In genomic region chr4:692771-693554, GRCh38 we compare ENCODE assay signal across 26 cellular contexts. TPM values are rescaled to one million over a fixed set of nuclear protein-coding genes. Genes with fewer than 3 reads are reported as not detected.
DNase-seq lines count a peak whose midpoint lies in the region; ATAC-seq and TF ChIP-seq lines count a peak whose summit lies in the region.
"Had no signal": no experiment of that assay in that cellular context is flagged by ENCODE, and none has a peak within 500 bp of the region (broad histone marks: within the 10 kb centered on the region; RNA-seq: fewer than 3 reads in every experiment).

No MANE protein-coding gene starts in this region.

- H3K79me2 ChIP-seq in trophoblast cell (ENCODE audit: control insufficient read depth, insufficient read depth, low read length, poor library complexity), result peaks cover 6% of the 10 kb centered on the region

- H3K23ac ChIP-seq in trophoblast cell (ENCODE audit: low read length), result no peak overlapping the region

- no peak overlapping the region for H3K14ac ChIP-seq in trophoblast cell (ENCODE audit: low read length)

- H4K91ac ChIP-seq in trophoblast cell (ENCODE audit: low read depth, low read length), result peak overlapping the region; percentile 78

- H2AFZ ChIP-seq in trophoblast cell (ENCODE audit: insufficient read depth, low read length, poor library complexity), result no peak overlapping the region

- no peak overlapping the region for H3K9ac ChIP-seq in trophoblast cell (ENCODE audit: low read length)
- H3K9ac ChIP-seq: KMS-11 had no signal

- H3K18ac ChIP-seq in trophoblast cell (ENCODE audit: low read length), result no peak overlapping the region

- H2BK12ac ChIP-seq in trophoblast cell (ENCODE audit: low read length), result peak overlapping the region; percentile 42

- no peak overlapping the region for H3K4me3 ChIP-seq in LNCaP clone FGC (ENCODE audit: low read depth, low read length)
- H3K4me3 ChIP-seq in trophoblast cell (ENCODE audit: low read depth, low read length), result no peak overlapping the region
- H3K4me3 ChIP-seq: ascending aorta, cardiac muscle cell, GM12878, left lung, upper lobe of right lung had no signal

- peak overlapping the region; percentile 70 for H2BK120ac ChIP-seq in trophoblast cell (ENCODE audit: insufficient read depth, low read length, poor library complexity)

- ATAC-seq in left lobe of liver, result peak; percentile 72
- ATAC-seq in GM19397 (IDR thresholded peaks at IDR 0.05; ENCODE audit: unreplicated experiment), result no peak
- ATAC-seq: activated T-cell treated with anti-CD3 and anti-CD28 coated beads, Interleukin-2, amount 50 U/mL, for 4 hours; GM12878; left lung; naive thymus-derived CD4-positive, alpha-beta T cell; stimulated activated naive B cell treated with anti-CD40 and anti-IgM and Interleukin-4, amounts not matched to agents 10 μg/mL and 1 μg/mL and 100 μg/mL, for 72 hours; upper lobe of right lung had no signal

- H3K79me1 ChIP-seq in trophoblast cell (ENCODE audit: low read length), result peaks cover 13% of the 10 kb centered on the region

- no peak overlapping the region for H4K12ac ChIP-seq in trophoblast cell (ENCODE audit: low read depth, low read length)

- no peak overlapping the region for H3K4me2 ChIP-seq in trophoblast cell (ENCODE audit: low read length)
- H3K4me2 ChIP-seq: KMS-11 had no signal

- H2AK5ac ChIP-seq in trophoblast cell (ENCODE audit: low read length), result no peak overlapping the region

- H3K27ac ChIP-seq in trophoblast cell (ENCODE audit: low read depth, low read length), result peak overlapping the region; percentile 81
- H3K27ac ChIP-seq: ascending aorta, cardiac muscle cell, KMS-11, left lung, upper lobe of right lung had no signal

- WGBS in trophoblast cell (ENCODE audit: extremely low coverage, insufficient coverage, insufficient read length), result no CpG with 5 or more reads among the region's 32 CpGs

- DNase-seq in DMS53 treated with DMSO at 0.1 percent for 48 hours (lab: John Stamatoyannopoulos, UW; ENCODE audit: unreplicated experiment) (peak; percentile 62), LNCaP clone FGC (ENCODE audit: low read depth) (peak; percentile 94), left lobe of liver (ENCODE audit: low spot score) (peak; percentile 67), trophoblast cell (peak; percentile 90), dedifferentiated amniotic fluid mesenchymal stem cell (ENCODE audit: extremely low spot score) (no peak), NCI-H1105 treated with DMSO at 0.1 percent for 48 hours (lab: John Stamatoyannopoulos, UW) (no peak)
- DNase-seq: activated gamma-delta T cell; activated T-cell treated with anti-CD3 and anti-CD28 coated beads, Interleukin-2, amount 50 U/mL, for 4 hours; effector CD8-positive, alpha-beta T cell; EL; immature natural killer cell; left lung; naive thymus-derived CD4-positive, alpha-beta T cell; NCI-H1436; NCI-H446; NCI-H748 treated with DMSO at 0.1 percent for 48 hours; occipital lobe; SIG-M5; stimulated activated naive B cell treated with anti-CD40 and anti-IgM and Interleukin-4, amounts not matched to agents 10 μg/mL and 1 μg/mL and 100 μg/mL, for 72 hours; substantia nigra; upper lobe of right lung had no signal

- no peak overlapping the region for H3K4ac ChIP-seq in trophoblast cell (ENCODE audit: low read depth, low read length)

- peaks cover 3% of the 10 kb centered on the region for H3K9me3 ChIP-seq in trophoblast cell (ENCODE audit: insufficient read depth, low read depth, low read length)
- H3K9me3 ChIP-seq: ascending aorta, left lung, upper lobe of right lung had no signal

- no peaks in the 10 kb centered on the region for H3K36me3 ChIP-seq in trophoblast cell (ENCODE audit: control insufficient read depth in 1 of 2, insufficient read depth in 2 of 2, low read length in 2 of 2)
- H3K36me3 ChIP-seq: ascending aorta, cardiac muscle cell, left lung, upper lobe of right lung had no signal

- no peak for TF ChIP-seq CTCF in LNCaP clone FGC (IDR thresholded peaks at IDR 0.05; ENCODE audit: control insufficient read depth, extremely low read depth, insufficient read depth)

- peak overlapping the region; percentile 32 for H2BK5ac ChIP-seq in trophoblast cell (ENCODE audit: low read depth, low read length, poor library complexity)

- H3K27me3 ChIP-seq in trophoblast cell (ENCODE audit: insufficient read depth, low read length), result no peaks in the 10 kb centered on the region
- H3K27me3 ChIP-seq: ascending aorta, upper lobe of right lung had no signal

- H4K8ac ChIP-seq in trophoblast cell (ENCODE audit: low read depth, low read length), result peak overlapping the region; percentile 24

- peaks cover 24 to 32% of the 10 kb centered on the region in 2 experiments for H3K4me1 ChIP-seq in trophoblast cell (ENCODE audit: control insufficient read depth in 1 of 2, insufficient read depth in 2 of 2, low read length in 2 of 2)

RNA-seq across cellular contexts. Expression of gene SLC49A3, which starts 4.0 kb away (rescaled TPM):
- 7.6 TPM for total RNA-seq in left lobe of liver
- polyA plus RNA-seq in trophoblast cell (2013), result 1.8 and 2.1 TPM in 2 replicates
- polyA plus RNA-seq: naive thymus-derived CD4-positive, alpha-beta T cell had no signal

RNA-seq across cellular contexts. Expression of gene PCGF3, which starts 12.7 kb away (rescaled TPM):
- 16.6 TPM for total RNA-seq in left lobe of liver
- 63.6 and 66.1 TPM in 2 replicates for polyA plus RNA-seq in trophoblast cell (2013)

RNA-seq across cellular contexts. Expression of gene MYL5, which starts 18.6 kb away (rescaled TPM):
- total RNA-seq in left lobe of liver, result 7.4 TPM
- polyA plus RNA-seq in trophoblast cell (2013), result 5.2 and 5.5 TPM in 2 replicates

RNA-seq across cellular contexts. Expression of gene ATP5ME, which starts 18.9 kb away (rescaled TPM):
- total RNA-seq in left lobe of liver, result 203 TPM
- polyA plus RNA-seq in trophoblast cell (2013), result 783 and 790 TPM in 2 replicates
- total RNA-seq: ascending aorta had no signal

Comparison
In these comparisons a context has a peak if more than half of its experiments do, and no peak if none do; other contexts are left out.
1. DNase-seq: peak in DMS53 treated with DMSO at 0.1 percent for 48 hours (single experiment), LNCaP clone FGC (single experiment), left lobe of liver (single experiment) and trophoblast cell (2 of 2); none in dedifferentiated amniotic fluid mesenchymal stem cell (single experiment) and NCI-H1105 treated with DMSO at 0.1 percent for 48 hours (single experiment).